Comparison of ENCODE assay signal across 1 cellular context in genomic region chr19:42199440-42200115, GRCh38.
A peak's percentile ranks its signal among the peaks of the same experiment; 100 is the strongest.
TF ChIP-seq lines count a peak whose summit lies in the region.

No MANE protein-coding gene starts in this region.

TF ChIP-seq in K562, 482 proteins besides CTCF, POLR2A, EP300 and RAD21 (continued from another document and continues in another):
- TF ChIP-seq AFF1 (IDR thresholded peaks at IDR 0.05; ENCODE audit: low read depth in 1 of 2, partially characterized antibody in 2 of 2) (peak; percentile 47 to 64), CHD4 (IDR thresholded peaks at IDR 0.05; ENCODE audit: insufficient read depth, insufficient replicate concordance, low read depth, low read length, poor library complexity, severe bottlenecking) (no peak), RBFOX2 (IDR thresholded peaks at IDR 0.05; ENCODE audit: low read depth, low read length) (peak; percentile 62), ZBTB1 (CRISPR knock-in tag; IDR thresholded peaks at IDR 0.05; ENCODE audit: borderline replicate concordance, low read depth) (peak; percentile 61; the same call in 1 of the 2 replicates), LARP7 (IDR thresholded peaks at IDR 0.05) (peak; percentile 83; the same call in 1 of the 2 replicates), NFRKB (IDR thresholded peaks at IDR 0.05; ENCODE audit: low read depth) (peak; percentile 51; the same call in 1 of the 2 replicates), ATF7 (IDR thresholded peaks at IDR 0.05) (peak; percentile 66), CXXC5 (CRISPR knock-in tag; IDR thresholded peaks at IDR 0.05) (peak; percentile 78), MYNN (IDR thresholded peaks at IDR 0.05) (0 out of 2 replicates have a peak, but pooled peaks have one; percentile 57), MYNN (CRISPR knock-in tag; IDR thresholded peaks at IDR 0.05) (no peak), HNRNPUL1 (IDR thresholded peaks at IDR 0.05; ENCODE audit: low read length) (no peak), SMC3 (conservative IDR thresholded peaks at IDR 0.05; ENCODE audit: insufficient read depth, low read depth, low read length) (no peak; the same call in 1 of the 2 replicates), SP2 (IDR thresholded peaks at IDR 0.05; ENCODE audit: extremely low read depth, low read depth, low read length, poor library complexity, severe bottlenecking) (peak; percentile 53), PRDM10 (IDR thresholded peaks at IDR 0.05; ENCODE audit: partially characterized antibody) (peak; percentile 76), SIN3B (IDR thresholded peaks at IDR 0.05; ENCODE audit: low read depth) (no peak), NKRF (IDR thresholded peaks at IDR 0.05; ENCODE audit: borderline replicate concordance) (peak; percentile 84), MBD2 (IDR thresholded peaks at IDR 0.05; ENCODE audit: borderline replicate concordance, low read depth) (0 out of 2 replicates have a peak, but pooled peaks have one; percentile 7), MAZ (CRISPR knock-in tag; conservative IDR thresholded peaks at IDR 0.05 in 1 of 2, IDR thresholded peaks at IDR 0.05 in 1 of 2) (peak; percentile 62 to 78; a peak in 3 of 4 replicates), THRB (CRISPR knock-in tag; conservative IDR thresholded peaks at IDR 0.05) (peak; percentile 68; the same call in 1 of the 2 replicates), ILF3 (IDR thresholded peaks at IDR 0.05; ENCODE audit: borderline replicate concordance) (no peak), MTA1 (IDR thresholded peaks at IDR 0.05; ENCODE audit: borderline replicate concordance) (peak; percentile 61; the same call in 1 of the 2 replicates), THAP12 (CRISPR knock-in tag; IDR thresholded peaks at IDR 0.05) (peak; percentile 56; the same call in 1 of the 2 replicates), ZNF263 (CRISPR knock-in tag; IDR thresholded peaks at IDR 0.05; ENCODE audit: borderline replicate concordance) (peak; percentile 90), CCNT2 (IDR thresholded peaks at IDR 0.05; ENCODE audit: borderline replicate concordance, extremely low read depth, insufficient read length, low read depth, low read length) (peak; percentile 40), NCOA1 (IDR thresholded peaks at IDR 0.05; ENCODE audit: low read depth) (peak; percentile 63; the same call in 1 of the 2 replicates), POLR2AphosphoS2 (IDR thresholded peaks at IDR 0.05; ENCODE audit: low read length) (no peak), ZNF830 (CRISPR knock-in tag; IDR thresholded peaks at IDR 0.05) (no peak), BRCA1 (IDR thresholded peaks at IDR 0.05) (no peak), BRCA1 (CRISPR knock-in tag; IDR thresholded peaks at IDR 0.05) (no peak), TCF3 (CRISPR knock-in tag; IDR thresholded peaks at IDR 0.05) (peak; percentile 42; the same call in 1 of the 2 replicates)
- TF ChIP-seq, protein P1, sequence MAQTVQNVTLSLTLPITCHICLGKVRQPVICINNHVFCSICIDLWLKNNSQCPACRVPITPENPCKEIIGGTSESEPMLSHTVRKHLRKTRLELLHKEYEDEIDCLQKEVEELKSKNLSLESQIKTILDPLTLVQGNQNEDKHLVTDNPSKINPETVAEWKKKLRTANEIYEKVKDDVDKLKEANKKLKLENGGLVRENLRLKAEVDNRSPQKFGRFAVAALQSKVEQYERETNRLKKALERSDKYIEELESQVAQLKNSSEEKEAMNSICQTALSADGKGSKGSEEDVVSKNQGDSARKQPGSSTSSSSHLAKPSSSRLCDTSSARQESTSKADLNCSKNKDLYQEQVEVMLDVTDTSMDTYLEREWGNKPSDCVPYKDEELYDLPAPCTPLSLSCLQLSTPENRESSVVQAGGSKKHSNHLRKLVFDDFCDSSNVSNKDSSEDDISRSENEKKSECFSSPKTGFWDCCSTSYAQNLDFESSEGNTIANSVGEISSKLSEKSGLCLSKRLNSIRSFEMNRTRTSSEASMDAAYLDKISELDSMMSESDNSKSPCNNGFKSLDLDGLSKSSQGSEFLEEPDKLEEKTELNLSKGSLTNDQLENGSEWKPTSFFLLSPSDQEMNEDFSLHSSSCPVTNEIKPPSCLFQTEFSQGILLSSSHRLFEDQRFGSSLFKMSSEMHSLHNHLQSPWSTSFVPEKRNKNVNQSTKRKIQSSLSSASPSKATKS (CRISPR knock-in tag; IDR thresholded peaks at IDR 0.05): no peak
- TF ChIP-seq, protein P2, sequence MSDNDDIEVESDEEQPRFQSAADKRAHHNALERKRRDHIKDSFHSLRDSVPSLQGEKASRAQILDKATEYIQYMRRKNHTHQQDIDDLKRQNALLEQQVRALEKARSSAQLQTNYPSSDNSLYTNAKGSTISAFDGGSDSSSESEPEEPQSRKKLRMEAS (CRISPR knock-in tag; IDR thresholded peaks at IDR 0.05): peak; percentile 53; the same call in 1 of the 2 replicates
- TF ChIP-seq, protein P3, sequence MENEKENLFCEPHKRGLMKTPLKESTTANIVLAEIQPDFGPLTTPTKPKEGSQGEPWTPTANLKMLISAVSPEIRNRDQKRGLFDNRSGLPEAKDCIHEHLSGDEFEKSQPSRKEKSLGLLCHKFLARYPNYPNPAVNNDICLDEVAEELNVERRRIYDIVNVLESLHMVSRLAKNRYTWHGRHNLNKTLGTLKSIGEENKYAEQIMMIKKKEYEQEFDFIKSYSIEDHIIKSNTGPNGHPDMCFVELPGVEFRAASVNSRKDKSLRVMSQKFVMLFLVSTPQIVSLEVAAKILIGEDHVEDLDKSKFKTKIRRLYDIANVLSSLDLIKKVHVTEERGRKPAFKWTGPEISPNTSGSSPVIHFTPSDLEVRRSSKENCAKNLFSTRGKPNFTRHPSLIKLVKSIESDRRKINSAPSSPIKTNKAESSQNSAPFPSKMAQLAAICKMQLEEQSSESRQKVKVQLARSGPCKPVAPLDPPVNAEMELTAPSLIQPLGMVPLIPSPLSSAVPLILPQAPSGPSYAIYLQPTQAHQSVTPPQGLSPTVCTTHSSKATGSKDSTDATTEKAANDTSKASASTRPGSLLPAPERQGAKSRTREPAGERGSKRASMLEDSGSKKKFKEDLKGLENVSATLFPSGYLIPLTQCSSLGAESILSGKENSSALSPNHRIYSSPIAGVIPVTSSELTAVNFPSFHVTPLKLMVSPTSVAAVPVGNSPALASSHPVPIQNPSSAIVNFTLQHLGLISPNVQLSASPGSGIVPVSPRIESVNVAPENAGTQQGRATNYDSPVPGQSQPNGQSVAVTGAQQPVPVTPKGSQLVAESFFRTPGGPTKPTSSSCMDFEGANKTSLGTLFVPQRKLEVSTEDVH (IDR thresholded peaks at IDR 0.05; ENCODE audit: low read depth, partially characterized antibody): peak; percentile 72
- TF ChIP-seq, protein P4, sequence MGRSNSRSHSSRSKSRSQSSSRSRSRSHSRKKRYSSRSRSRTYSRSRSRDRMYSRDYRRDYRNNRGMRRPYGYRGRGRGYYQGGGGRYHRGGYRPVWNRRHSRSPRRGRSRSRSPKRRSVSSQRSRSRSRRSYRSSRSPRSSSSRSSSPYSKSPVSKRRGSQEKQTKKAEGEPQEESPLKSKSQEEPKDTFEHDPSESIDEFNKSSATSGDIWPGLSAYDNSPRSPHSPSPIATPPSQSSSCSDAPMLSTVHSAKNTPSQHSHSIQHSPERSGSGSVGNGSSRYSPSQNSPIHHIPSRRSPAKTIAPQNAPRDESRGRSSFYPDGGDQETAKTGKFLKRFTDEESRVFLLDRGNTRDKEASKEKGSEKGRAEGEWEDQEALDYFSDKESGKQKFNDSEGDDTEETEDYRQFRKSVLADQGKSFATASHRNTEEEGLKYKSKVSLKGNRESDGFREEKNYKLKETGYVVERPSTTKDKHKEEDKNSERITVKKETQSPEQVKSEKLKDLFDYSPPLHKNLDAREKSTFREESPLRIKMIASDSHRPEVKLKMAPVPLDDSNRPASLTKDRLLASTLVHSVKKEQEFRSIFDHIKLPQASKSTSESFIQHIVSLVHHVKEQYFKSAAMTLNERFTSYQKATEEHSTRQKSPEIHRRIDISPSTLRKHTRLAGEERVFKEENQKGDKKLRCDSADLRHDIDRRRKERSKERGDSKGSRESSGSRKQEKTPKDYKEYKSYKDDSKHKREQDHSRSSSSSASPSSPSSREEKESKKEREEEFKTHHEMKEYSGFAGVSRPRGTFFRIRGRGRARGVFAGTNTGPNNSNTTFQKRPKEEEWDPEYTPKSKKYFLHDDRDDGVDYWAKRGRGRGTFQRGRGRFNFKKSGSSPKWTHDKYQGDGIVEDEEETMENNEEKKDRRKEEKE (IDR thresholded peaks at IDR 0.05; ENCODE audit: borderline replicate concordance in 1 of 2, control insufficient read depth in 1 of 2, low read depth in 2 of 2, low read length in 1 of 2): 0 out of 4 replicates have a peak, but pooled peaks of 1 of the 2 experiments have one; percentile 58
